ENCODE assay signal across 11 cellular contexts in the genomic region with DNA sequence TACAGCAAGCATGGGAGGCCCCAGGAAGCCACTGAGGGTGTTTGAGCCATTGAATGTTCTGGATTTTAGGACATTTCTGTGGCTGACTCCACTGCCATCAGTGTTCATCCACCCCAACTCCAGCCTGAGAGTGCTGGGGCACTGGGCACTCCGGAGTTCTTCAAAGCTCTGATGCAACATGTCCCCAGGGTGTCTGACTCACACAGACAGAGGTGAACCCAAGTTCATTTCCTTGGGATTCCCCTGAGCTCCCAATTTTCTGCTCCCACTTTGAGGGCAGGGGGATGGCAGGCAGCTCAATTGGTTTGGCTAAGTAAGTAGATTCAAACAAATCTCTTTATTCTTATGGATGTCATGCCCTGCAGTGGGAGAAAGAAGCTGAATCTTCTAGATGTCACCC. TPM values are rescaled to one million over a fixed set of nuclear protein-coding genes. Genes with fewer than 3 reads are reported as not detected.
A peak's percentile ranks its signal among the peaks of the same experiment; 100 is the strongest.
DNase-seq lines count a peak whose midpoint lies in the region; ATAC-seq and TF ChIP-seq lines count a peak whose summit lies in the region.
"Had no signal": no experiment of that assay in that cellular context is flagged by ENCODE, and none has a peak within 500 bp of the region (broad histone marks: within the 10 kb centered on the region; RNA-seq: fewer than 3 reads in every experiment).

No MANE protein-coding gene starts in this region.

- TF ChIP-seq CTCF in HFFc6 (IDR thresholded peaks at IDR 0.05), result no peak

- H3K4me3 Mint-ChIP-seq in HFFc6, result peak overlapping the region; percentile 48
- H3K4me3 Mint-ChIP-seq in CD8-positive, alpha-beta memory T cell, result no peak overlapping the region

- H3K4me1 ChIP-seq in adipocyte (ENCODE audit: control insufficient read depth, insufficient read depth, low read length), result peaks cover 38% of the 10 kb centered on the region
- H3K4me1 ChIP-seq in CD8-positive, alpha-beta memory T cell (ENCODE audit: insufficient read depth, low read length), result no peaks in the 10 kb centered on the region

- ATAC-seq in left cardiac atrium, result peak in 1 of 2 donors; percentile 22
- ATAC-seq in GM18502 (IDR thresholded peaks at IDR 0.05; ENCODE audit: poor library complexity, unreplicated experiment), result no peak

- no peaks in the 10 kb centered on the region for H3K9me3 ChIP-seq in adipocyte (ENCODE audit: control insufficient read depth, low read length)
- H3K9me3 ChIP-seq in CD8-positive, alpha-beta memory T cell (ENCODE audit: low read length), result no peaks in the 10 kb centered on the region
- H3K9me3 ChIP-seq: Peyer's patch had no signal

- DNase-seq in HFFc6 (peak; percentile 73), adipocyte (ENCODE audit: low read depth) (peak; percentile 96), left cardiac atrium (peak; percentile 68), stromal cell of bone marrow (ENCODE audit: low read depth) (peak; percentile 88), NCI-H2171 (lab: John Stamatoyannopoulos, UW) (no peak), NCI-H510A treated with DMSO at 0.1 percent for 48 hours (lab: John Stamatoyannopoulos, UW) (no peak)
- DNase-seq in CD8-positive, alpha-beta memory T cell, result no peak
- DNase-seq: activated CD8-positive, alpha-beta memory T cell treated with anti-CD3 and anti-CD28 coated beads, Interleukin-2, amount 50 U/mL, for 48 hours; endodermal cell had no signal

- no peaks in the 10 kb centered on the region; the same call in 1 of the 2 replicates for H3K27me3 Mint-ChIP-seq in HFFc6 (ENCODE audit: insufficient read depth)
- peaks cover 13 to 26% of the 10 kb centered on the region in 2 donors for H3K27me3 Mint-ChIP-seq in CD8-positive, alpha-beta memory T cell

- POLR2A ChIA-PET in CD8-positive, alpha-beta memory T cell (lab: Charles Lee), result no interaction called here

- CTCF ChIA-PET in CD8-positive, alpha-beta memory T cell (lab: Charles Lee), result interaction anchor here (0.9 kb wide), 1 partner anchor 8 kb away, joined by 3 read pairs; no protein-coding TSS in a partner anchor

- peaks cover 74% of the 10 kb centered on the region for H3K4me1 Mint-ChIP-seq in HFFc6 (ENCODE audit: low read depth)
- no peaks in the 10 kb centered on the region for H3K4me1 Mint-ChIP-seq in CD8-positive, alpha-beta memory T cell

- no peak overlapping the region for H3K4me3 ChIP-seq in adipocyte (ENCODE audit: low read length)
- H3K4me3 ChIP-seq in CD8-positive, alpha-beta memory T cell (ENCODE audit: low read length), result no peak overlapping the region
- H3K4me3 ChIP-seq: Peyer's patch had no signal

- no peak overlapping the region for H3K27ac ChIP-seq in CD8-positive, alpha-beta memory T cell (ENCODE audit: low read depth, low read length)
- H3K27ac ChIP-seq: Peyer's patch had no signal

- no peaks in the 10 kb centered on the region for H3K9me3 Mint-ChIP-seq in HFFc6
- H3K9me3 Mint-ChIP-seq in CD8-positive, alpha-beta memory T cell, result no peaks in the 10 kb centered on the region
- H3K9me3 Mint-ChIP-seq: endodermal cell had no signal

- intact Hi-C loops in left cardiac atrium (cut with DNase I), result no loop called here

- no peaks in the 10 kb centered on the region for H3K36me3 Mint-ChIP-seq in HFFc6 (ENCODE audit: low read depth)
- no peaks in the 10 kb centered on the region for H3K36me3 Mint-ChIP-seq in CD8-positive, alpha-beta memory T cell

- H3K9ac ChIP-seq in adipocyte (ENCODE audit: low read length), result no peak overlapping the region

- H3K36me3 ChIP-seq in adipocyte (ENCODE audit: control insufficient read depth, insufficient read depth, low read length, severe bottlenecking), result no peaks in the 10 kb centered on the region
- no peaks in the 10 kb centered on the region for H3K36me3 ChIP-seq in CD8-positive, alpha-beta memory T cell (ENCODE audit: insufficient read depth, low read length)
- H3K36me3 ChIP-seq: Peyer's patch had no signal

- H3K27me3 ChIP-seq in adipocyte (replicated peaks; ENCODE audit: control insufficient read depth, insufficient read depth, low read length), result no peaks in the 10 kb centered on the region
- no peaks in the 10 kb centered on the region for H3K27me3 ChIP-seq in CD8-positive, alpha-beta memory T cell (ENCODE audit: insufficient read depth, low read length, poor library complexity, severe bottlenecking)
- H3K27me3 ChIP-seq: Peyer's patch had no signal

- peak overlapping the region; percentile 70 for H3K27ac Mint-ChIP-seq in HFFc6
- peak overlapping the region in 1 of 8 donors; percentile 22 for H3K27ac Mint-ChIP-seq in CD8-positive, alpha-beta memory T cell
- H3K27ac Mint-ChIP-seq: endodermal cell had no signal

RNA-seq across cellular contexts. Expression of a gene that starts 2.2 kb away (rescaled TPM):
- total RNA-seq in HFFc6 (2021; fragmentation: NEBNext Ultra II Directional; extraction: Animal tissue kit (Norgen Biotek cat#: 25700)), result 1 to 10 TPM; 2.2 to 3.2 (median 2.6) TPM
- not detected for total RNA-seq in left cardiac atrium
- not detected for total RNA-seq in CD8-positive, alpha-beta memory T cell
- polyA plus RNA-seq in CD8-positive, alpha-beta memory T cell, result not detected

RNA-seq across cellular contexts. Expression of a gene that starts 26.9 kb away (rescaled TPM):
- 1 to 10 TPM; 1.7 to 6.3 (median 1.9) TPM for total RNA-seq in HFFc6 (2021; fragmentation: NEBNext Ultra II Directional; extraction: Animal tissue kit (Norgen Biotek cat#: 25700))
- 10 to 100 TPM; 22.8 to 28.2 TPM for total RNA-seq in left cardiac atrium
- total RNA-seq in CD8-positive, alpha-beta memory T cell, result not detected
- not detected for polyA plus RNA-seq in CD8-positive, alpha-beta memory T cell

RNA-seq across cellular contexts. Expression of a gene that starts 35.7 kb away (rescaled TPM):
- total RNA-seq in HFFc6 (2021; fragmentation: NEBNext Ultra II Directional; extraction: Animal tissue kit (Norgen Biotek cat#: 25700)), result under 1 TPM in 1 of 6 experiments, not detected in 5; 0.30 TPM
- not detected for total RNA-seq in left cardiac atrium
- not detected for total RNA-seq in CD8-positive, alpha-beta memory T cell
- polyA plus RNA-seq in CD8-positive, alpha-beta memory T cell, result not detected

Comparison
In these comparisons a context has a peak if more than half of its experiments do, and no peak if none do; other contexts are left out.
1. DNase-seq: peak in HFFc6 (single experiment), adipocyte (single experiment), left cardiac atrium (single experiment) and stromal cell of bone marrow (single experiment); none in CD8-positive, alpha-beta memory T cell (0 of 5), NCI-H2171 (single experiment) and NCI-H510A treated with DMSO at 0.1 percent for 48 hours (single experiment).